8 cellular contexts compared by ENCODE assay signal in genomic region chr3:54188176-54188791, GRCh38.
DNase-seq lines count a peak whose midpoint lies in the region; ATAC-seq and TF ChIP-seq lines count a peak whose summit lies in the region.

No MANE protein-coding gene starts in this region.

- POLR2A ChIA-PET in A673 (lab: Charles Lee; ENCODE audit: low non-redundant PET) = no interaction called here

- H3K4me3 ChIP-seq in A673 (ENCODE audit: low read depth, low read length, poor library complexity, severe bottlenecking) = no peak overlapping the region
- no peak overlapping the region for H3K4me3 ChIP-seq in dorsolateral prefrontal cortex

- H3K4me1 ChIP-seq in A673 (ENCODE audit: insufficient read depth, low read length, poor library complexity, severe bottlenecking) (no peaks in the 10 kb centered on the region), foreskin keratinocyte (no peaks in the 10 kb centered on the region)

- BruUV-seq in A673 (replicated peaks; lab: Mats Ljungman, UMichigan) = no TSS peak

- H3K27me3 ChIP-seq in A673 (replicated peaks; ENCODE audit: insufficient read depth, low read depth, low read length, poor library complexity) (no peaks in the 10 kb centered on the region), foreskin keratinocyte (no peaks in the 10 kb centered on the region), dorsolateral prefrontal cortex (peaks cover 0 to 3% (median 0%) of the 10 kb centered on the region in 45 donors)

- CTCF ChIA-PET in A673 (lab: Charles Lee) = no interaction called here

- no peak overlapping the region for H3K27ac ChIP-seq in A673 (ENCODE audit: low read depth, low read length, poor library complexity, severe bottlenecking)
- H3K27ac ChIP-seq in foreskin keratinocyte = no peak overlapping the region
- H3K27ac ChIP-seq in dorsolateral prefrontal cortex = no peak overlapping the region

- intact Hi-C loops in A673 (cut with micrococcal nuclease; ENCODE audit: unreplicated experiment) = no loop called here
- intact Hi-C loops in dorsolateral prefrontal cortex (cut with DNase I) = no loop called here

- ATAC-seq in foreskin keratinocyte = peak; percentile 75

- DNase-seq in A673 (ENCODE audit: low spot score) = peak; percentile 42
- peak; percentile 53 for DNase-seq in H4 (ENCODE audit: low spot score)
- DNase-seq in T-helper 9 cell = peak; percentile 4
- peak; percentile 2 to 32 for DNase-seq in foreskin keratinocyte
- DNase-seq in stimulated activated CD4-positive, alpha-beta T cell treated with anti-CD3 and anti-CD28 coated beads, TNF-alpha, amount 100 ng/mL, for 48 hours (ENCODE audit: low read depth in 3 of 3) = peak in 2 of 3 donors; percentile 4 to 15
- DNase-seq in dorsolateral prefrontal cortex = no peak
- DNase-seq in NCI-H2107 treated with DMSO at 0.1 percent for 48 hours (lab: John Stamatoyannopoulos, UW; ENCODE audit: unreplicated experiment) = no peak
- DNase-seq in hepatic stellate cell (ENCODE audit: low spot score) = no peak

- TF ChIP-seq CTCF in A673 (conservative IDR thresholded peaks at IDR 0.05; ENCODE audit: low read depth, low read length) = no peak
- no peak for TF ChIP-seq CTCF in foreskin keratinocyte (conservative IDR thresholded peaks at IDR 0.05)
- TF ChIP-seq CTCF in dorsolateral prefrontal cortex (IDR thresholded peaks at IDR 0.05 in 54 of 56, conservative IDR thresholded peaks at IDR 0.05 in 2 of 56; ENCODE audit: low read depth in 1 of 56, partially characterized antibody in 56 of 56) = no peak

- H3K36me3 ChIP-seq in A673 (ENCODE audit: insufficient read depth, low read length, poor library complexity, severe bottlenecking) = no peaks in the 10 kb centered on the region

- no peaks in the 10 kb centered on the region for H3K9me3 ChIP-seq in A673 (ENCODE audit: low read depth, low read length, poor library complexity, severe bottlenecking)

Comparison
In these comparisons a context has a peak if more than half of its experiments do, and no peak if none do; other contexts are left out.
1. DNase-seq: peak in A673 (single experiment), H4 (single experiment), T-helper 9 cell (single experiment), foreskin keratinocyte (2 of 2) and stimulated activated CD4-positive, alpha-beta T cell treated with anti-CD3 and anti-CD28 coated beads, TNF-alpha, amount 100 ng/mL, for 48 hours (2 of 3); none in dorsolateral prefrontal cortex (0 of 10), NCI-H2107 treated with DMSO at 0.1 percent for 48 hours (single experiment) and hepatic stellate cell (single experiment).